8 cellular contexts compared by ENCODE assay signal in the genomic region with DNA sequence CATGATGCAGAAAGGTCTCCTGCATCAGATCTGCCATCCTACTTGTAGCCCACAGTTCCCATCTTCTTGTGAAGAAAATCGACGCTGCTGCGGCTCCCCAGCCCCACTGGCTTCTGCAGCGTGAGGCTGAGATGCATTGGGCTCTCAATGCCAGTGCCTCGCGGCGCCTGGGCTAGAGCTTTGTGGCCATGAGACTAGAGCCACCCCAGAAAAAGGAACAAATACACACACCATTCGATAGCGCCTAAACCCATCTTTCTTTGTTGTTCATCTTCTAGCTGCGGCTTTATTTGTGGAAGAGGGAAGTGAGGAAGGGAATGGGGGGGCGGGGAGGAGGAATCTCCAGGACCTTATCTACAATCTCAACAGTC. TPM values are rescaled to one million over a fixed set of nuclear protein-coding genes. Genes with fewer than 3 reads are reported as not detected.
DNase-seq lines count a peak whose midpoint lies in the region; ATAC-seq and TF ChIP-seq lines count a peak whose summit lies in the region.

No MANE protein-coding gene starts in this region.

- H3K4me3 ChIP-seq in iPS-11a (ENCODE audit: low read depth, low read length) (peak overlapping the region; percentile 66), spleen (peak overlapping the region in 7 of 8 donors; percentile 16 to 60 (median 31))

- no peaks in the 10 kb centered on the region for H3K36me3 ChIP-seq in spleen

- intact Hi-C loops in spleen (cut with DNase I; ENCODE audit: low total_unique reads): no loop called here

- no peak for TF ChIP-seq POLR2A in spleen (IDR thresholded peaks at IDR 0.05)

- H3K4me1 ChIP-seq in spleen: peaks cover 3 to 36% (median 25%) of the 10 kb centered on the region in 6 donors

- no peak overlapping the region for H3K27ac ChIP-seq in spleen

- H3K9me3 ChIP-seq in spleen: peaks cover 0 to 3% (median 0%) of the 10 kb centered on the region in 8 donors

- no peak for TF ChIP-seq CTCF in spleen (IDR thresholded peaks at IDR 0.05 in 8 of 11, conservative IDR thresholded peaks at IDR 0.05 in 3 of 11)

- ATAC-seq in activated CD4-positive, CD25-positive, alpha-beta regulatory T cell treated with anti-CD3 and anti-CD28 coated beads, Interleukin-2, amount 50 U/mL, for 24 hours: no peak

- peaks cover 0 to 84% (median 51%) of the 10 kb centered on the region in 7 donors for H3K27me3 ChIP-seq in spleen (replicated peaks in 1 of 7)

- 1 to 7% (median 3%) methylated on average over 11 of the region's 11 CpGs for WGBS in spleen, 5 donors

- DNase-seq in NCI-H1694 treated with DMSO at 0.1 percent for 48 hours (lab: John Stamatoyannopoulos, UW): peak; percentile 39
- DNase-seq in NCI-H1694 (lab: John Stamatoyannopoulos, UW): no peak
- DNase-seq in RPMI8226: peak; percentile 35
- peak; percentile 47 for DNase-seq in spleen
- DNase-seq in HPDE6-E6E7 (ENCODE audit: extremely low spot score): no peak
- no peak for DNase-seq in HUDEP-2 (lab: John Stamatoyannopoulos, UW; ENCODE audit: unreplicated experiment in 76 of 76)

RNA-seq across cellular contexts. Expression of a gene that starts 2.7 kb away (rescaled TPM):
- under 1 TPM in 2 of 7 donors, not detected in 5; 0.46 to 0.64 TPM for total RNA-seq in spleen
- polyA plus RNA-seq in spleen: under 1 TPM; 0.02 to 0.13 (median 0.06) TPM

Comparison
In these comparisons a context has a peak if more than half of its experiments do, and no peak if none do; other contexts are left out.
1. DNase-seq: peak in NCI-H1694 treated with DMSO at 0.1 percent for 48 hours (single experiment), RPMI8226 (single experiment) and spleen (single experiment); none in NCI-H1694 (single experiment), HPDE6-E6E7 (single experiment) and HUDEP-2 (0 of 76).